In genomic region chr13:46178143-46178542, GRCh38 we compare ENCODE assay signal across 15 cellular contexts. TPM values are rescaled to one million over a fixed set of nuclear protein-coding genes. Genes with fewer than 3 reads are reported as not detected.
DNase-seq lines count a peak whose midpoint lies in the region; ATAC-seq, FAIRE-seq and TF ChIP-seq lines count a peak whose summit lies in the region.
"Had no signal": no experiment of that assay in that cellular context is flagged by ENCODE, and none has a peak within 500 bp of the region (broad histone marks: within the 10 kb centered on the region; RNA-seq: fewer than 3 reads in every experiment).

No MANE protein-coding gene starts in this region.

- CTCF ChIA-PET in HepG2 (lab: Yijun Ruan, JAX; ENCODE audit: low intra/inter-chr PET ratio, low total read pairs) = no interaction called here

- H3K4me3 ChIP-seq in liver (ENCODE audit: low read depth in 1 of 3, low read length in 3 of 3) (no peak overlapping the region), HepG2 (replicated peaks in 1 of 3; ENCODE audit: insufficient read depth in 1 of 3, low read depth in 2 of 3, low read length in 3 of 3) (no peak overlapping the region), esophagus squamous epithelium (peak overlapping the region in 1 of 4 donors; percentile 23)
- H3K4me3 ChIP-seq: SJCRH30 had no signal

- peaks cover 0 to 1% (median 0%) of the 10 kb centered on the region in 4 donors for H3K4me1 ChIP-seq in liver (ENCODE audit: control insufficient read depth in 4 of 4, insufficient read depth in 4 of 4, low read length in 3 of 4)
- no peaks in the 10 kb centered on the region for H3K4me1 ChIP-seq in HepG2 (ENCODE audit: insufficient read depth, low read length)
- no peaks in the 10 kb centered on the region for H3K4me1 ChIP-seq in esophagus squamous epithelium
- H3K4me1 ChIP-seq: breast epithelium, SJCRH30 had no signal

- WGBS in liver = 74% methylated on average over 5 of the region's 5 CpGs
- 43% methylated on average over 5 of the region's 5 CpGs for WGBS in HepG2 (ENCODE audit: low lambda C conversion rate)
- 57 to 68% methylated on average over 5 of the region's 5 CpGs for WGBS in esophagus squamous epithelium, 2 donors

- BruUV-seq in HepG2 (replicated peaks; lab: Mats Ljungman, UMichigan) = no TSS peak

- TF ChIP-seq EP300 in HepG2 (IDR thresholded peaks at IDR 0.05; ENCODE audit: low read depth in 2 of 2, low read length in 2 of 2) (no peak), HepG2 (CRISPR knock-in tag; IDR thresholded peaks at IDR 0.05; ENCODE audit: borderline replicate concordance) (no peak)

- POLR2A ChIA-PET in HepG2 (lab: Yijun Ruan, JAX) = no interaction called here

- no peaks in the 10 kb centered on the region for H4K20me1 ChIP-seq in HepG2 (ENCODE audit: insufficient read depth, low read length)

- H3K36me3 ChIP-seq in liver (ENCODE audit: control insufficient read depth in 4 of 4, insufficient read depth in 3 of 4, low read depth in 1 of 4, low read length in 3 of 4) (no peaks in the 10 kb centered on the region), HepG2 (replicated peaks in 1 of 2; ENCODE audit: control insufficient read depth in 1 of 2, insufficient read depth in 2 of 2, low read length in 2 of 2) (no peaks in the 10 kb centered on the region), esophagus squamous epithelium (no peaks in the 10 kb centered on the region)
- H3K36me3 ChIP-seq: breast epithelium, SJCRH30, tibial nerve had no signal

- no peak overlapping the region for H3K4me2 ChIP-seq in HepG2 (ENCODE audit: low read depth, low read length)

- TF ChIP-seq CTCF in liver (IDR thresholded peaks at IDR 0.05; ENCODE audit: low read depth, low read length, missing input control) (no peak), HepG2 (CRISPR knock-in tag; IDR thresholded peaks at IDR 0.05) (no peak), esophagus squamous epithelium (IDR thresholded peaks at IDR 0.05) (no peak)

- ATAC-seq in HepG2 = no peak
- ATAC-seq in HG03097 (IDR thresholded peaks at IDR 0.05; ENCODE audit: low FRiP score, unreplicated experiment) = no peak
- no peak for ATAC-seq in HG03457 (IDR thresholded peaks at IDR 0.05; ENCODE audit: unreplicated experiment)

- no peak overlapping the region for H2AFZ ChIP-seq in HepG2 (ENCODE audit: low read length)

- TF ChIP-seq POLR2A in HepG2 (IDR thresholded peaks at IDR 0.05; ENCODE audit: insufficient read depth in 1 of 2, low read depth in 2 of 2, low read length in 2 of 2) (no peak), esophagus squamous epithelium (IDR thresholded peaks at IDR 0.05) (peak in 1 of 4 donors; percentile 29)

- H3K27ac ChIP-seq in liver (ENCODE audit: low read depth in 1 of 2, low read length in 2 of 2) = peak overlapping the region; percentile 7 to 8
- no peak overlapping the region for H3K27ac ChIP-seq in HepG2 (ENCODE audit: extremely low read length, insufficient read depth, low read length)
- peak overlapping the region in 3 of 4 donors; percentile 40 to 66 (median 58) for H3K27ac ChIP-seq in esophagus squamous epithelium
- H3K27ac ChIP-seq: breast epithelium, SJCRH30 had no signal

- intact Hi-C loops in HepG2 (cut with micrococcal nuclease; ENCODE audit: unreplicated experiment) (no loop called here), esophagus squamous epithelium (cut with DNase I) (no loop called here)

- H3K79me2 ChIP-seq in HepG2 (ENCODE audit: insufficient read depth, low read length) = no peaks in the 10 kb centered on the region

- in situ Hi-C loops in HepG2 (cut with HindIII; ENCODE audit: extremely low pct_ligation_motif_present, low pct_unique_long_range_greater_than_20kb) = no loop called here

- H3K9me3 ChIP-seq in liver (ENCODE audit: control insufficient read depth in 4 of 4, low read length in 3 of 4) = no peaks in the 10 kb centered on the region
- no peaks in the 10 kb centered on the region for H3K9me3 ChIP-seq in HepG2 (ENCODE audit: low read length)
- H3K9me3 ChIP-seq in esophagus squamous epithelium = no peaks in the 10 kb centered on the region
- H3K9me3 ChIP-seq: breast epithelium, SJCRH30, tibial nerve had no signal

- H3K9ac ChIP-seq in liver (ENCODE audit: low read depth in 1 of 2, low read length in 2 of 2) = no peak overlapping the region
- no peak overlapping the region for H3K9ac ChIP-seq in HepG2 (ENCODE audit: insufficient read depth, low read depth, low read length)

- TF ChIP-seq RAD21 in liver (IDR thresholded peaks at IDR 0.05) (no peak), HepG2 (CRISPR knock-in tag; IDR thresholded peaks at IDR 0.05) (no peak)

- FAIRE-seq in HepG2 (lab: Jason Lieb, UNC) = no peak

- DNase-seq in HepG2 (ENCODE audit: low spot score) (no peak), SIG-M5 treated with dmso at 0.1 percent for 504 hours (lab: John Stamatoyannopoulos, UW; ENCODE audit: unreplicated experiment) (peak; percentile 93), esophagus squamous epithelium (lab: John Stamatoyannopoulos, UW) (no peak), NCI-H2171 (lab: John Stamatoyannopoulos, UW) (no peak), NK-92 (lab: John Stamatoyannopoulos, UW; ENCODE audit: unreplicated experiment) (no peak)
- DNase-seq: activated CD8-positive, alpha-beta memory T cell treated with anti-CD3 and anti-CD28 coated beads for 24 hours; SJCRH30; stimulated activated CD4-positive, alpha-beta T cell treated with anti-CD3 and anti-CD28 coated beads, Interleukin-2, amount 100 ng/mL, for 48 hours had no signal

- H3K27me3 ChIP-seq in liver (ENCODE audit: control insufficient read depth in 4 of 4, insufficient read depth in 4 of 4, low read length in 3 of 4) (no peaks in the 10 kb centered on the region), HepG2 (ENCODE audit: control insufficient read depth in 1 of 2, insufficient read depth in 2 of 2, low read length in 2 of 2) (peaks cover 2 to 4% of the 10 kb centered on the region in 2 experiments; a peak in 2 of 5 replicates), esophagus squamous epithelium (no peaks in the 10 kb centered on the region)
- H3K27me3 ChIP-seq: breast epithelium, SJCRH30, tibial nerve had no signal

TF ChIP-seq in liver, 16 proteins besides CTCF, POLR2A, EP300 and RAD21 (continues in another document):
- TF ChIP-seq YY1 (IDR thresholded peaks at IDR 0.05) (no peak), HNF4G (IDR thresholded peaks at IDR 0.05) (no peak), SP1 (IDR thresholded peaks at IDR 0.05) (no peak), FOXA1 (IDR thresholded peaks at IDR 0.05) (no peak)

TF ChIP-seq in HepG2, 621 proteins besides CTCF, POLR2A, EP300 and RAD21 (continues in another document):
- TF ChIP-seq ZNF256 (CRISPR knock-in tag; conservative IDR thresholded peaks at IDR 0.05) (no peak), ZKSCAN1 (IDR thresholded peaks at IDR 0.05; ENCODE audit: low read length) (no peak), ZBTB7B (CRISPR knock-in tag; IDR thresholded peaks at IDR 0.05) (no peak)

RNA-seq across cellular contexts. Expression of gene LCP1, which starts 3.8 kb away (rescaled TPM):
- total RNA-seq in liver (10 to 100 TPM; 44.8 to 90.6 TPM), HepG2 (2016; rRNA removed; fragmentation: Illumina TruSeq; extraction: Trizol) (1.6 and 2.1 TPM in 2 replicates), esophagus squamous epithelium (10 to 100 TPM in 3 of 4 donors, 1 to 10 TPM in 1; 8.7 to 33.9 (median 21.9) TPM)
- polyA plus RNA-seq in liver (10 to 100 TPM; 12.6 to 27.1 TPM), HepG2 (2011; rRNA removed) (1.6 TPM in 2 replicates)
- total RNA-seq in HepG2 (2016; cell fraction: cytosol; rRNA removed; fragmentation: Illumina TruSeq; extraction: Trizol; ENCODE audit: low read depth) = 0.20 and 0.35 TPM in 2 replicates
- total RNA-seq in HepG2 (2016; cell fraction: insoluble cytoplasmic fraction; rRNA removed; fragmentation: Illumina TruSeq; extraction: Trizol) = 1.4 and 2.1 TPM in 2 replicates
- 1.8 TPM in 2 replicates for total RNA-seq in HepG2 (2016; cell fraction: membrane; rRNA removed; fragmentation: Illumina TruSeq; extraction: Trizol)
- total RNA-seq in HepG2 (2016; cell fraction: nucleus; rRNA removed; fragmentation: Illumina TruSeq; extraction: Trizol) = 0.44 and 0.78 TPM in 2 replicates
- 1.0 and 1.7 TPM in 2 replicates for polyA plus RNA-seq in HepG2 (2011; cell fraction: cytosol; rRNA removed)
- 0.59 and 0.85 TPM in 2 replicates for polyA plus RNA-seq in HepG2 (2011; cell fraction: nucleus; rRNA removed)
- polyA plus RNA-seq in HepG2 (2012) = 1.4 and 1.9 TPM in 2 replicates
- polyA plus RNA-seq in HepG2 (2016; cell fraction: cytosol; fragmentation: Illumina TruSeq; extraction: Trizol; ENCODE audit: low read depth) = 0.58 and 0.63 TPM in 2 replicates
- polyA plus RNA-seq in HepG2 (2016; cell fraction: insoluble cytoplasmic fraction; fragmentation: Illumina TruSeq; extraction: Trizol; ENCODE audit: low read depth) = 2.6 and 3.2 TPM in 2 replicates
- 2.1 TPM in 2 replicates for polyA plus RNA-seq in HepG2 (2016; cell fraction: membrane; fragmentation: Illumina TruSeq; extraction: Trizol; ENCODE audit: low read depth)
- polyA plus RNA-seq in HepG2 (2016; cell fraction: nucleus; fragmentation: Illumina TruSeq; extraction: Trizol; ENCODE audit: insufficient read depth, low read depth) = 1.1 and 1.3 TPM in 2 replicates
- 0.87 and 1.2 TPM in 2 replicates for polyA minus RNA-seq in HepG2 (2011; rRNA and poly(A)+ RNA removed; ENCODE audit: low replicate concordance)
- 0.44 and 1.1 TPM in 2 replicates for polyA minus RNA-seq in HepG2 (2011; cell fraction: cytosol; rRNA and poly(A)+ RNA removed)
- polyA minus RNA-seq in HepG2 (2011; cell fraction: nucleus; rRNA and poly(A)+ RNA removed) = 0.87 and 0.90 TPM in 2 replicates
- total RNA-seq: SJCRH30 had no signal

RNA-seq across cellular contexts. Expression of gene LRRC63, which starts 33.6 kb away (rescaled TPM):
- total RNA-seq in liver (under 1 TPM; 0.08 to 0.84 TPM), HepG2 (2016; rRNA removed; fragmentation: Illumina TruSeq; extraction: Trizol) (not detected in 2 replicates), esophagus squamous epithelium (not detected)
- polyA plus RNA-seq in liver (under 1 TPM; 0.03 to 0.10 TPM), HepG2 (2011; rRNA removed) (not detected in 2 replicates)
- total RNA-seq in HepG2 (2016; cell fraction: cytosol; rRNA removed; fragmentation: Illumina TruSeq; extraction: Trizol; ENCODE audit: low read depth) = not detected in 2 replicates
- not detected in 2 replicates for total RNA-seq in HepG2 (2016; cell fraction: insoluble cytoplasmic fraction; rRNA removed; fragmentation: Illumina TruSeq; extraction: Trizol)
- total RNA-seq in HepG2 (2016; cell fraction: membrane; rRNA removed; fragmentation: Illumina TruSeq; extraction: Trizol) = not detected in 2 replicates
- total RNA-seq in HepG2 (2016; cell fraction: nucleus; rRNA removed; fragmentation: Illumina TruSeq; extraction: Trizol) = not detected in 2 replicates
- polyA plus RNA-seq in HepG2 (2011; cell fraction: cytosol; rRNA removed) = not detected in 2 replicates
- not detected in 2 replicates for polyA plus RNA-seq in HepG2 (2011; cell fraction: nucleus; rRNA removed)
- not detected in 2 replicates for polyA plus RNA-seq in HepG2 (2012)
- polyA plus RNA-seq in HepG2 (2016; cell fraction: cytosol; fragmentation: Illumina TruSeq; extraction: Trizol; ENCODE audit: low read depth) = not detected in 2 replicates
- polyA plus RNA-seq in HepG2 (2016; cell fraction: insoluble cytoplasmic fraction; fragmentation: Illumina TruSeq; extraction: Trizol; ENCODE audit: low read depth) = not detected in 2 replicates
- polyA plus RNA-seq in HepG2 (2016; cell fraction: membrane; fragmentation: Illumina TruSeq; extraction: Trizol; ENCODE audit: low read depth) = not detected in 2 replicates
- polyA plus RNA-seq in HepG2 (2016; cell fraction: nucleus; fragmentation: Illumina TruSeq; extraction: Trizol; ENCODE audit: insufficient read depth, low read depth) = not detected in 2 replicates
- polyA minus RNA-seq in HepG2 (2011; rRNA and poly(A)+ RNA removed; ENCODE audit: low replicate concordance) = not detected in 2 replicates
- polyA minus RNA-seq in HepG2 (2011; cell fraction: cytosol; rRNA and poly(A)+ RNA removed) = not detected in 2 replicates
- not detected in 2 replicates for polyA minus RNA-seq in HepG2 (2011; cell fraction: nucleus; rRNA and poly(A)+ RNA removed)
- total RNA-seq: osteoblast had no signal
- polyA plus RNA-seq: fibroblast of lung had no signal
